Comparison of ENCODE assay signal across 8 cellular contexts in the genomic region with DNA sequence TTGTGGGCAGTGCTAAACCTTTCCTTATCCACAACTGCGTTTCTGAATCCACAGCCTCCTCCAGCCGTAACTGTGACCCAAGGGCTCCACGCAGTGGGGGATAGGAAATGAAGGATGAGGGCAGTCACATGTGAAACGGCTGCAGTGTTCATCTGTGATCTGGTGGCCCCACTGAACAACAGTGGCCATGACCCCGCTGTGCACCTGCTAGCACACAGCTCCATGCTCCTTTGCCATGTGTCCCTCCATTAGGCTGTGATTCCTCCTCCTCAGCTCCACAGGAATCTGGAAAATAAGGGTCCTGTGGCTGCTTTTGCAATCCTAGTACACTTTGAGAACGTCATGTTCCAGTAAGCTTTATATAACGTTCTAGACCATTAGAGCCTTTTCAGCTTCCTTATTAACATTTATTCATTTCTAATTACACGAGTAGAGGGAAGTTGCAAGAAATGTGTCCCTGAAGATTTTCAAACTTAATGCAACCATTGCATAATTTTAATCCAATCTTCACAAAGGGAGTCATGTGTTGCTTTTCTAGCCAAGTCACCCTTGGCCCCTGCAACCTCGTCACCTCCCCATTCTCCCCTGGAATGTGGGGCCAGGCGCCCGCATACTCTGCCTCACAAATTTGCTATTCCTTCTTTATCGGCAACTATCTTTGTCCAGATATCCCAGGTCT. TPM values are rescaled to one million over a fixed set of nuclear protein-coding genes. Genes with fewer than 3 reads are reported as not detected.
DNase-seq lines count a peak whose midpoint lies in the region; ATAC-seq and TF ChIP-seq lines count a peak whose summit lies in the region.

No MANE protein-coding gene starts in this region.

- 31% methylated on average over 12 of the region's 12 CpGs for WGBS in right lobe of liver (ENCODE audit: insufficient coverage, low coverage, low lambda C conversion rate, missing lambda C conversion rate)

- TF ChIP-seq CTCF in cardiac fibroblast (IDR thresholded peaks at IDR 0.05; ENCODE audit: low read depth, low read length) (peak; percentile 14), right lobe of liver (IDR thresholded peaks at IDR 0.05) (peak in 2 of 4 donors; percentile 6 to 12), uterus (IDR thresholded peaks at IDR 0.05) (peak; percentile 51 to 66 (median 58))

- DNase-seq in NCI-H526 (lab: John Stamatoyannopoulos, UW) (peak; percentile 1 to 47), NCI-H526 treated with DMSO at 0.1 percent for 48 hours (lab: John Stamatoyannopoulos, UW) (no peak), cardiac fibroblast (ENCODE audit: low read depth in 2 of 2) (peak; percentile 42 to 71), right lobe of liver (no peak), uterus (peak; percentile 69 to 70), GM19240 (ENCODE audit: insufficient read length, low spot score) (no peak)
- DNase-seq in activated CD8-positive, alpha-beta memory T cell treated with anti-CD3 and anti-CD28 coated beads, Interleukin-2, amount 50 U/mL, for 48 hours = no peak

- TF ChIP-seq POLR2A in right lobe of liver (IDR thresholded peaks at IDR 0.05) (no peak), uterus (IDR thresholded peaks at IDR 0.05) (no peak)

- H3K36me3 ChIP-seq in right lobe of liver (no peaks in the 10 kb centered on the region), uterus (no peaks in the 10 kb centered on the region)

- H3K27me3 ChIP-seq in right lobe of liver (no peaks in the 10 kb centered on the region), uterus (no peaks in the 10 kb centered on the region)

- H3K4me1 ChIP-seq in right lobe of liver (peaks cover 0 to 3% (median 0%) of the 10 kb centered on the region in 4 donors), uterus (peaks cover 9 to 19% of the 10 kb centered on the region in 2 donors)

- H3K27ac ChIP-seq in right lobe of liver (no peak overlapping the region), uterus (peak overlapping the region; percentile 53)

- H3K4me3 ChIP-seq in cardiac fibroblast (replicated peaks in 1 of 2; ENCODE audit: low read depth in 2 of 2, low read length in 2 of 2) (no peak overlapping the region), right lobe of liver (no peak overlapping the region), uterus (no peak overlapping the region)

- H3K9me3 ChIP-seq in right lobe of liver (no peaks in the 10 kb centered on the region), uterus (no peaks in the 10 kb centered on the region)

- ATAC-seq in right lobe of liver (peak; percentile 28 to 37 (median 32)), GM19023 (IDR thresholded peaks at IDR 0.05; ENCODE audit: unreplicated experiment) (no peak)

- intact Hi-C loops in right lobe of liver (cut with DNase I) = loop anchor here (5.0 to 10.0 kb wide), 2 partner anchors 54 to 546 kb away; no protein-coding TSS in a partner anchor
- intact Hi-C loops in uterus (cut with DNase I; ENCODE audit: low total_unique reads) = no loop called here

RNA-seq across cellular contexts. Expression of a gene that starts 7.1 kb away (rescaled TPM):
- total RNA-seq in right lobe of liver (10 to 100 TPM; 10.7 to 20.6 (median 14.1) TPM), uterus (10 to 100 TPM; 21.5 to 60.6 (median 32.7) TPM)

Comparison
In these comparisons a context has a peak if more than half of its experiments do, and no peak if none do; other contexts are left out.
1. DNase-seq: peak in NCI-H526 (2 of 2), cardiac fibroblast (2 of 2) and uterus (2 of 2); none in NCI-H526 treated with DMSO at 0.1 percent for 48 hours (single experiment), right lobe of liver (0 of 3), GM19240 (single experiment) and activated CD8-positive, alpha-beta memory T cell treated with anti-CD3 and anti-CD28 coated beads, Interleukin-2, amount 50 U/mL, for 48 hours (single experiment).
2. H3K27ac ChIP-seq: peak in uterus (2 of 2); none in right lobe of liver (0 of 3).